ENCODE assay signal across 11 cellular contexts in the genomic region with DNA sequence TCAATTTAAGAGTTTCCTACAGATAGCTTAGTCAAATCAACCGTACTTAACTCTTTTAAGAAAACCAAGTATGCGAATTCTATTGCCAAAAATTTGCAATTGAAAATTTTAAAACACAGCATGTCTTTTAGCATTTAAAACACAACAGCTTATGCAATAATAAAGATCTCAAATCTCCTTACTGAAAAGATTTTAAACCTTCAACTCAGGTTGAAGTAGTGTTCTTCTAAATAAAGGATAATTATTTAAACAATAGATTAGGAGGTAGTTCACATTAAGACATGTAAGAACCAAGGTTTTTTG. TPM values are rescaled to one million over a fixed set of nuclear protein-coding genes. Genes with fewer than 3 reads are reported as not detected.
DNase-seq lines count a peak whose midpoint lies in the region; ATAC-seq lines count a peak whose summit lies in the region.
"Had no signal": no experiment of that assay in that cellular context is flagged by ENCODE, and none has a peak within 500 bp of the region (broad histone marks: within the 10 kb centered on the region; RNA-seq: fewer than 3 reads in every experiment).

No MANE protein-coding gene starts in this region.

- H3K4me3 ChIP-seq in iPS-18a (ENCODE audit: low read length) = peak overlapping the region; percentile 37

- peaks cover 42% of the 10 kb centered on the region for H3K27me3 ChIP-seq in iPS-18a (ENCODE audit: control insufficient read depth, insufficient read depth, low read length)

- H3K9ac ChIP-seq in iPS-18a (ENCODE audit: low read length) = no peak overlapping the region

- no peak for DNase-seq in activated T-cell treated with anti-CD3 and anti-CD28 coated beads, Interleukin-2, amount 50 U/mL, for 4 hours
- no peak for DNase-seq in activated T-cell treated with anti-CD3 and anti-CD28 coated beads, Interleukin-2, amount 50 U/mL, for 1 hour
- no peak for DNase-seq in activated T-helper 2 cell treated with anti-CD3 and anti-CD28 coated beads, Interferon-gamma antibody, Interleukin-2, Interleukin-4, amounts not matched to agents 10 μg/mL and 5 μg/mL and 100 μg/mL, durations not matched to agents 14 hours and 24 hours and 36 hours (ENCODE audit: low spot score)
- no peak for DNase-seq in substantia nigra (lab: John Stamatoyannopoulos, UW)
- DNase-seq in HuH-7.5 (ENCODE audit: low spot score) = no peak
- no peak for DNase-seq in NCI-H1048 (lab: John Stamatoyannopoulos, UW)
- DNase-seq: NCI-H345; stimulated activated naive CD4-positive, alpha-beta T cell had no signal

- intact Hi-C loops in activated T-helper 2 cell treated with anti-CD3 and anti-CD28 coated beads, Interferon-gamma antibody, Interleukin-2, Interleukin-4, amounts not matched to agents 10 μg/mL and 5 μg/mL and 100 μg/mL, durations not matched to agents 14 hours and 24 hours and 36 hours (cut with micrococcal nuclease) = no loop called here

- no peak overlapping the region for H3K27ac Mint-ChIP-seq in activated T-helper 2 cell treated with anti-CD3 and anti-CD28 coated beads, Interferon-gamma antibody, Interleukin-2, Interleukin-4, amounts not matched to agents 10 μg/mL and 5 μg/mL and 100 μg/mL, durations not matched to agents 14 hours and 24 hours and 36 hours

- H3K27ac ChIP-seq in iPS-18a (ENCODE audit: low read length) = no peak overlapping the region
- H3K27ac ChIP-seq in substantia nigra (ENCODE audit: low read depth, low read length, poor library complexity, severe bottlenecking) = peak overlapping the region; percentile 74
- H3K27ac ChIP-seq: C4-2B had no signal

- peaks cover 76% of the 10 kb centered on the region for H3K4me1 Mint-ChIP-seq in activated T-cell treated with anti-CD3 and anti-CD28 coated beads, Interleukin-2, amount 50 U/mL, for 4 hours (ENCODE audit: low read depth)
- peaks cover 57% of the 10 kb centered on the region for H3K4me1 Mint-ChIP-seq in activated T-helper 2 cell treated with anti-CD3 and anti-CD28 coated beads, Interferon-gamma antibody, Interleukin-2, Interleukin-4, amounts not matched to agents 10 μg/mL and 5 μg/mL and 100 μg/mL, durations not matched to agents 14 hours and 24 hours and 36 hours (ENCODE audit: low read depth)

- H3K36me3 Mint-ChIP-seq in activated T-cell treated with anti-CD3 and anti-CD28 coated beads, Interleukin-2, amount 50 U/mL, for 4 hours (ENCODE audit: insufficient read depth) = peaks cover 35% of the 10 kb centered on the region
- H3K36me3 Mint-ChIP-seq in activated T-helper 2 cell treated with anti-CD3 and anti-CD28 coated beads, Interferon-gamma antibody, Interleukin-2, Interleukin-4, amounts not matched to agents 10 μg/mL and 5 μg/mL and 100 μg/mL, durations not matched to agents 14 hours and 24 hours and 36 hours (ENCODE audit: low read depth) = peaks cover 60% of the 10 kb centered on the region

- peak overlapping the region; percentile 92 for H3K4me3 Mint-ChIP-seq in activated T-cell treated with anti-CD3 and anti-CD28 coated beads, Interleukin-2, amount 50 U/mL, for 4 hours
- H3K4me3 Mint-ChIP-seq in activated T-helper 2 cell treated with anti-CD3 and anti-CD28 coated beads, Interferon-gamma antibody, Interleukin-2, Interleukin-4, amounts not matched to agents 10 μg/mL and 5 μg/mL and 100 μg/mL, durations not matched to agents 14 hours and 24 hours and 36 hours (ENCODE audit: low read depth) = peak overlapping the region; percentile 81

- H3K4me1 ChIP-seq in iPS-18a (ENCODE audit: control insufficient read depth, low read depth, low read length) = peaks cover 62% of the 10 kb centered on the region

- no peak for ATAC-seq in activated T-cell treated with anti-CD3 and anti-CD28 coated beads, Interleukin-2, amount 50 U/mL, for 4 hours
- ATAC-seq in HG03095 (IDR thresholded peaks at IDR 0.05; ENCODE audit: unreplicated experiment) = no peak

- H3K36me3 ChIP-seq in iPS-18a (ENCODE audit: control insufficient read depth, low read depth, low read length) = no peaks in the 10 kb centered on the region

- H3K9me3 Mint-ChIP-seq in activated T-cell treated with anti-CD3 and anti-CD28 coated beads, Interleukin-2, amount 50 U/mL, for 4 hours = no peaks in the 10 kb centered on the region
- no peaks in the 10 kb centered on the region for H3K9me3 Mint-ChIP-seq in activated T-helper 2 cell treated with anti-CD3 and anti-CD28 coated beads, Interferon-gamma antibody, Interleukin-2, Interleukin-4, amounts not matched to agents 10 μg/mL and 5 μg/mL and 100 μg/mL, durations not matched to agents 14 hours and 24 hours and 36 hours

- H3K9me3 ChIP-seq in iPS-18a (ENCODE audit: control insufficient read depth, low read depth, low read length) = no peaks in the 10 kb centered on the region

- H3K27me3 Mint-ChIP-seq in activated T-cell treated with anti-CD3 and anti-CD28 coated beads, Interleukin-2, amount 50 U/mL, for 4 hours (ENCODE audit: low read depth) = no peaks in the 10 kb centered on the region
- H3K27me3 Mint-ChIP-seq in activated T-helper 2 cell treated with anti-CD3 and anti-CD28 coated beads, Interferon-gamma antibody, Interleukin-2, Interleukin-4, amounts not matched to agents 10 μg/mL and 5 μg/mL and 100 μg/mL, durations not matched to agents 14 hours and 24 hours and 36 hours (ENCODE audit: low read depth) = no peaks in the 10 kb centered on the region

RNA-seq across cellular contexts. Expression of a gene that starts 5.5 kb away (rescaled TPM):
- total RNA-seq in activated T-cell treated with anti-CD3 and anti-CD28 coated beads, Interleukin-2, amount 50 U/mL, for 4 hours = 10 to 100 TPM; 40.2 to 53.3 (median 43.1) TPM
- 51.3 and 52.0 TPM in 2 replicates for total RNA-seq in activated T-helper 2 cell treated with anti-CD3 and anti-CD28 coated beads, Interferon-gamma antibody, Interleukin-2, Interleukin-4, amounts not matched to agents 10 μg/mL and 5 μg/mL and 100 μg/mL, durations not matched to agents 14 hours and 24 hours and 36 hours
